21 cellular contexts compared by ENCODE assay signal in genomic region chr5:110925916-110926315, GRCh38.
"Had no signal": no experiment of that assay in that cellular context is flagged by ENCODE, and none has a peak within 500 bp of the region (broad histone marks: within the 10 kb centered on the region; RNA-seq: fewer than 3 reads in every experiment).

No MANE protein-coding gene starts in this region.

- DNase-seq: cerebellar nuclear complex; colonic mucosa; dermis blood vessel endothelial cell; esophagus squamous epithelium; foreskin melanocyte; islet precursor cell; lower lobe of right lung; mesendoderm; naive thymus-derived CD4-positive, alpha-beta T cell; psoas muscle; retina; sigmoid colon; small intestine; stimulated activated CD4-positive, alpha-beta T cell treated with anti-CD3 and anti-CD28 coated beads, Interleukin-2, amount 100 ng/mL, for 48 hours; stimulated activated naive CD8-positive, alpha-beta T cell treated with anti-CD3 and anti-CD28 coated beads, Interleukin-15, Interleukin-2, amounts not matched to agents 100 U/mL and 50 U/mL, for 24 hours; tibial artery; upper lobe of left lung; uterus had no signal

- H3K4me1 ChIP-seq: colonic mucosa, esophagus squamous epithelium, lower lobe of right lung, psoas muscle, sigmoid colon, suprapubic skin, upper lobe of left lung, uterus had no signal

- H3K9me3 ChIP-seq: colonic mucosa, esophagus squamous epithelium, lower lobe of right lung, neutrophil, psoas muscle, sigmoid colon, tibial artery, upper lobe of left lung, uterus had no signal

- H3K36me3 ChIP-seq: colonic mucosa, esophagus squamous epithelium, lower lobe of right lung, neutrophil, sigmoid colon, suprapubic skin, tibial artery, upper lobe of left lung, uterus had no signal

- H3K4me3 ChIP-seq: colonic mucosa, esophagus squamous epithelium, lower lobe of right lung, psoas muscle, sigmoid colon, suprapubic skin, tibial artery, upper lobe of left lung, uterus had no signal

- ATAC-seq: left lobe of liver; lower lobe of right lung; naive thymus-derived CD4-positive, alpha-beta T cell; psoas muscle; stimulated activated naive CD8-positive, alpha-beta T cell treated with anti-CD3 and anti-CD28 coated beads, Interleukin-15, Interleukin-2, amounts not matched to agents 100 U/mL and 50 U/mL, for 24 hours had no signal

- H3K27ac ChIP-seq: colonic mucosa, esophagus squamous epithelium, lower lobe of right lung, neutrophil, psoas muscle, sigmoid colon, suprapubic skin, tibial artery, upper lobe of left lung, uterus had no signal

- H3K27me3 ChIP-seq: colonic mucosa, esophagus squamous epithelium, neutrophil, sigmoid colon, suprapubic skin, tibial artery, upper lobe of left lung, uterus had no signal
